In genomic region chr7:116738378-116738777, GRCh38 we compare ENCODE assay signal across 16 cellular contexts.
"Had no signal": no experiment of that assay in that cellular context is flagged by ENCODE, and none has a peak within 500 bp of the region (broad histone marks: within the 10 kb centered on the region; RNA-seq: fewer than 3 reads in every experiment).

No MANE protein-coding gene starts in this region.

- H3K4me1 ChIP-seq: left ventricle myocardium inferior, prostate gland had no signal

- H3K4me3 ChIP-seq: left ventricle myocardium inferior, prostate gland, thoracic aorta had no signal

- ATAC-seq: activated naive CD4-positive, alpha-beta T cell treated with anti-CD3 and anti-CD28 coated beads, Interleukin-2, amount 50 U/mL, for 72 hours; activated T-helper 17 cell treated with anti-CD3 and anti-CD28 coated beads, Interleukin-2, amount 50 U/mL, for 72 hours; foreskin keratinocyte; natural killer cell treated with Interleukin-12 subunit alpha and Interleukin-12 subunit beta and Interleukin-15 and Interleukin-18, amount 100 ng/mL, for 72 hours; WTC11 had no signal

- H3K27ac ChIP-seq: foreskin keratinocyte, left ventricle myocardium inferior, prostate gland, thoracic aorta had no signal

- DNase-seq: activated CD8-positive, alpha-beta memory T cell treated with anti-CD3 and anti-CD28 coated beads, Interleukin-2, amount 50 U/mL, for 4 hours; activated T-cell treated with anti-CD3 and anti-CD28 coated beads, Interleukin-2, amount 50 U/mL, for 24 hours; aorta; foreskin keratinocyte; left ventricle myocardium inferior; mammary epithelial cell; midbrain; stimulated activated CD4-positive, alpha-beta T cell treated with anti-CD3 and anti-CD28 coated beads, Interleukin-4, amount 100 ng/mL, for 24 hours; stimulated activated naive CD4-positive, alpha-beta T cell treated with Interleukin-2 at 50 U/mL for 16 hours; T1000 had no signal

- H3K27me3 ChIP-seq: foreskin keratinocyte had no signal

- H3K9me3 ChIP-seq: left ventricle myocardium inferior, prostate gland, thoracic aorta had no signal

- H3K36me3 ChIP-seq: prostate gland, thoracic aorta had no signal
